8 cellular contexts compared by ENCODE assay signal in genomic region chr13:112885782-112886268, GRCh38.
DNase-seq lines count a peak whose midpoint lies in the region; ATAC-seq and TF ChIP-seq lines count a peak whose summit lies in the region.

No MANE protein-coding gene starts in this region.

- H3K36me3 ChIP-seq in endocrine pancreas (ENCODE audit: control insufficient read depth, insufficient read depth, low read length) (no peaks in the 10 kb centered on the region), mucosa of descending colon (ENCODE audit: low read depth) (no peaks in the 10 kb centered on the region)

- no peaks in the 10 kb centered on the region for H3K9me3 ChIP-seq in endocrine pancreas (ENCODE audit: control insufficient read depth, low read length)
- no peaks in the 10 kb centered on the region for H3K9me3 ChIP-seq in mucosa of descending colon

- intact Hi-C loops in mucosa of descending colon (cut with DNase I, micrococcal nuclease) = no loop called here

- ATAC-seq in mucosa of descending colon (peak; percentile 97), GM21786 (IDR thresholded peaks at IDR 0.05; ENCODE audit: unreplicated experiment) (no peak)

- H3K27me3 ChIP-seq in endocrine pancreas (ENCODE audit: control insufficient read depth, insufficient read depth, low read length) = no peaks in the 10 kb centered on the region

- peak overlapping the region; percentile 49 for H3K9ac ChIP-seq in endocrine pancreas (ENCODE audit: control insufficient read depth, insufficient read depth, low read length)

- TF ChIP-seq CTCF in mucosa of descending colon (IDR thresholded peaks at IDR 0.05) = no peak

- H3K4me1 ChIP-seq in endocrine pancreas (ENCODE audit: control insufficient read depth, insufficient read depth, low read length) (no peaks in the 10 kb centered on the region), mucosa of descending colon (ENCODE audit: low read depth) (no peaks in the 10 kb centered on the region)

- DNase-seq in ELF-1 (ENCODE audit: low read depth, low spot score) (peak; percentile 94), NCI-H524 treated with DMSO at 0.1 percent for 48 hours (lab: John Stamatoyannopoulos, UW) (peak; percentile 51), mucosa of descending colon (peak; percentile 90 to 91 (median 90)), GDM1 (lab: John Stamatoyannopoulos, UW) (no peak), cortex of kidney (lab: John Stamatoyannopoulos, UW) (no peak), SW 1271 (lab: John Stamatoyannopoulos, UW) (no peak)

- H3K4me3 ChIP-seq in endocrine pancreas (ENCODE audit: control insufficient read depth, insufficient read depth, low read length) (no peak overlapping the region), mucosa of descending colon (no peak overlapping the region)

Comparison
In these comparisons a context has a peak if more than half of its experiments do, and no peak if none do; other contexts are left out.
1. DNase-seq: peak in ELF-1 (single experiment), NCI-H524 treated with DMSO at 0.1 percent for 48 hours (single experiment) and mucosa of descending colon (3 of 3); none in GDM1 (single experiment), cortex of kidney (single experiment) and SW 1271 (0 of 2).